ENCODE assay signal across 9 cellular contexts in the genomic region with DNA sequence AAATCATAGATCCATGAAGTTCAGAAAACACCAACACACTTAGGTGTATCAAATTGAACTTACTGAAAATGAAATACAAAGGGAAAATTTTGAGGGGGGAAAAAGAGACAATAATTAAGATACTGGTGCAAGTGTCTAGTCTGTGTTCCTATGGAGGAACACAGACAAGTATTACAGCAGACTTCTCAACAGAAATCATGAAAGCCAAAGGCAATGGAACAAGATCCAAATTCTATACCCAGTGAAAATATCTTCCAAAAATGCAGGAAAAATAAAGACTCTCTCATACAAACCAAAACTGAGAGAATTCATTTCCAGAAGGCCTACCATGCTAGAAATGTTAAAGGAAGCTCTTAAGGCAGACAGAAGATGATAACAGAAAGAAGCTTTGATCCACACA.
"Had no signal": no experiment of that assay in that cellular context is flagged by ENCODE, and none has a peak within 500 bp of the region (broad histone marks: within the 10 kb centered on the region; RNA-seq: fewer than 3 reads in every experiment).

No MANE protein-coding gene starts in this region.

- H2AFZ ChIP-seq: GM23248 had no signal

- DNase-seq: GM23248, GOT3, H7, HFFc6, IMR-90, KBM-7 had no signal

- H3K9me3 ChIP-seq: HAP-1 had no signal

- H3K4me2 ChIP-seq: KMS-11 had no signal

- H3K9ac ChIP-seq: GM23248, KMS-11 had no signal

- H3K4me3 ChIP-seq: GM23248, HAP-1 had no signal

- H3K27ac ChIP-seq: GM23248, HL-60, KMS-11 had no signal

- H3K4me1 ChIP-seq: HAP-1 had no signal

- H3K36me3 ChIP-seq: HAP-1 had no signal
